In genomic region chr3:54853573-54854404, GRCh38 we compare ENCODE assay signal across 9 cellular contexts.
A peak's percentile ranks its signal among the peaks of the same experiment; 100 is the strongest.
DNase-seq lines count a peak whose midpoint lies in the region; ATAC-seq, FAIRE-seq and TF ChIP-seq lines count a peak whose summit lies in the region.
"Had no signal": no experiment of that assay in that cellular context is flagged by ENCODE, and none has a peak within 500 bp of the region (broad histone marks: within the 10 kb centered on the region; RNA-seq: fewer than 3 reads in every experiment).

No MANE protein-coding gene starts in this region.

- ATAC-seq in body of pancreas = peak; percentile 74
- no peak for ATAC-seq in GM18870 (IDR thresholded peaks at IDR 0.05; ENCODE audit: unreplicated experiment)

- H3K27me3 ChIP-seq in body of pancreas (no peaks in the 10 kb centered on the region), iPS-15b (ENCODE audit: control insufficient read depth, insufficient read depth, low read length) (no peaks in the 10 kb centered on the region)

- H3K4me3 ChIP-seq in body of pancreas (no peak overlapping the region), iPS-15b (ENCODE audit: low read depth, low read length) (no peak overlapping the region)
- H3K4me3 ChIP-seq: SK-N-MC had no signal

- H3K9ac ChIP-seq in iPS-15b (ENCODE audit: low read depth, low read length) = peak overlapping the region; percentile 37

- H3K27ac ChIP-seq in body of pancreas = no peak overlapping the region
- H3K27ac ChIP-seq: SK-N-MC had no signal

- FAIRE-seq in D721Med (lab: Jason Lieb, UNC) = no peak

- TF ChIP-seq POLR2A in body of pancreas (IDR thresholded peaks at IDR 0.05) = no peak

- 19 to 31% methylated on average over 10 to 20 of the region's 20 CpGs for WGBS in body of pancreas, 2 donors

- H3K4me1 ChIP-seq in body of pancreas (no peaks in the 10 kb centered on the region), iPS-15b (ENCODE audit: control insufficient read depth, insufficient read depth, low read length) (peaks cover 7% of the 10 kb centered on the region)

- intact Hi-C loops in body of pancreas (cut with DNase I) = loop anchor here (5.0 kb wide), 1 partner anchor 1399 kb away; no protein-coding TSS in a partner anchor

- no peaks in the 10 kb centered on the region for H3K36me3 ChIP-seq in body of pancreas (replicated peaks in 1 of 2; ENCODE audit: insufficient read depth in 1 of 2, low read depth in 2 of 2)
- no peaks in the 10 kb centered on the region for H3K36me3 ChIP-seq in iPS-15b (ENCODE audit: control insufficient read depth, insufficient read depth, low read length)

- no peaks in the 10 kb centered on the region for H3K9me3 ChIP-seq in body of pancreas
- H3K9me3 ChIP-seq in iPS-15b (ENCODE audit: control insufficient read depth, insufficient read depth, low read length) = no peaks in the 10 kb centered on the region

- peak; percentile 74 for TF ChIP-seq CTCF in D721Med (IDR thresholded peaks at IDR 0.05; ENCODE audit: insufficient read depth, missing control alignments)
- peak; percentile 80 for TF ChIP-seq CTCF in GM20000 (IDR thresholded peaks at IDR 0.05; ENCODE audit: extremely low read depth, missing control alignments)
- peak; percentile 67 to 86 (median 82) for TF ChIP-seq CTCF in body of pancreas (IDR thresholded peaks at IDR 0.05)

- DNase-seq in D721Med (ENCODE audit: insufficient read length, low spot score) = peak; percentile 61
- peak; percentile 65 for DNase-seq in GM20000 (ENCODE audit: low spot score)
- peak; percentile 50 for DNase-seq in LHCN-M2 (ENCODE audit: low read depth)
- DNase-seq in SHP77 treated with DMSO at 0.1 percent for 48 hours (lab: John Stamatoyannopoulos, UW) = peak; percentile 35
- DNase-seq in body of pancreas = peak; percentile 64 to 80 (median 76)
- peak; percentile 45 for DNase-seq in smooth muscle cell of the brain vasculature (ENCODE audit: low read depth, low spot score)
